Comparison of ENCODE assay signal across 8 cellular contexts in genomic region chr1:59947047-59947938, GRCh38. TPM values are rescaled to one million over a fixed set of nuclear protein-coding genes. Genes with fewer than 3 reads are reported as not detected.
DNase-seq lines count a peak whose midpoint lies in the region; ATAC-seq and TF ChIP-seq lines count a peak whose summit lies in the region.

No MANE protein-coding gene starts in this region.

- no peaks in the 10 kb centered on the region for H3K9me3 ChIP-seq in neutrophil

- no peaks in the 10 kb centered on the region for H3K36me3 ChIP-seq in neutrophil

- H3K27ac ChIP-seq in neutrophil: no peak overlapping the region

- DNase-seq in DMS79 treated with DMSO at 0.1 percent for 48 hours (lab: John Stamatoyannopoulos, UW): peak; percentile 42
- DNase-seq in NOMO-1 treated with dmso at 0.1 percent for 144 hours (lab: John Stamatoyannopoulos, UW; ENCODE audit: unreplicated experiment): peak; percentile 17
- DNase-seq in activated T-cell treated with anti-CD3 and anti-CD28 coated beads, Interleukin-2, amount 50 U/mL, for 1 hour: peak; percentile 32
- peak; percentile 69 for DNase-seq in fibroblast of villous mesenchyme (ENCODE audit: low read depth)
- DNase-seq in NK-92 treated with Interleukin-12 subunit alpha and Interleukin-12 subunit beta, amount 100 ng/mL, for 24 hours (lab: John Stamatoyannopoulos, UW): no peak

- TF ChIP-seq CTCF in fibroblast of villous mesenchyme (IDR thresholded peaks at IDR 0.05; ENCODE audit: insufficient read depth, low read depth, low read length) (peak; percentile 95), neutrophil (IDR thresholded peaks at IDR 0.05) (peak; percentile 69)

- ATAC-seq in GM21360 (IDR thresholded peaks at IDR 0.05; ENCODE audit: unreplicated experiment): peak; percentile 94
- peak; percentile 87 for ATAC-seq in HG03565 (IDR thresholded peaks at IDR 0.05; ENCODE audit: unreplicated experiment)

- H3K4me1 ChIP-seq in neutrophil (ENCODE audit: control insufficient read depth in 1 of 2, insufficient read depth in 1 of 2, low read depth in 1 of 2, low read length in 1 of 2): no peaks in the 10 kb centered on the region

- H3K27me3 ChIP-seq in neutrophil: peaks cover 5% of the 10 kb centered on the region

- H3K4me3 ChIP-seq in fibroblast of villous mesenchyme (ENCODE audit: low read depth, low read length): no peak overlapping the region
- no peak overlapping the region for H3K4me3 ChIP-seq in neutrophil (ENCODE audit: low read depth in 1 of 2, low read length in 1 of 2)

RNA-seq across cellular contexts. Expression of gene CYP2J2, which starts 20.7 kb away (rescaled TPM):
- total RNA-seq in fibroblast of villous mesenchyme: under 0.01 TPM in 1 of 2 replicates, not detected in the other
